ENCODE assay signal across 1 cellular context in the genomic region with DNA sequence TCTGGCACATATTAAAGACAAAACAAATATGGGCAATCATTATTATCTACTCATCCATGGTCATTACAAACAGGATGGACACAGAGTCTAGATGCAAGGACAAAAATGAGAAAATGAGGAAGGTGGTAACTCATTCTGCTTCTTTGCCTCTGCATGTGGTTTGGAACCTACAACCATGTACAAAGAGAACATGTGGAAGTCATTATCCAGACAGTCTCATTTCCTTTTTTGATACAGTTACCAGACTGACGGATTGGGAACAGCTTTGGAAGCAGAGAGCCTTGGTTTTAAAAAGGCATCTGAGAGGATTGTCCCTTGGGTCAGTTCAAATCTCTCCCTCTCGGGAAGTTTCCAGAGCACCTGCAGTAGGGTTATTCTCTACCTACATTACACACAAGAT.
TF ChIP-seq lines count a peak whose summit lies in the region.

No MANE protein-coding gene starts in this region.

TF ChIP-seq in GM23338, 12 proteins besides CTCF, POLR2A, EP300 and RAD21 (continued from another document):
- TF ChIP-seq, protein P1, sequence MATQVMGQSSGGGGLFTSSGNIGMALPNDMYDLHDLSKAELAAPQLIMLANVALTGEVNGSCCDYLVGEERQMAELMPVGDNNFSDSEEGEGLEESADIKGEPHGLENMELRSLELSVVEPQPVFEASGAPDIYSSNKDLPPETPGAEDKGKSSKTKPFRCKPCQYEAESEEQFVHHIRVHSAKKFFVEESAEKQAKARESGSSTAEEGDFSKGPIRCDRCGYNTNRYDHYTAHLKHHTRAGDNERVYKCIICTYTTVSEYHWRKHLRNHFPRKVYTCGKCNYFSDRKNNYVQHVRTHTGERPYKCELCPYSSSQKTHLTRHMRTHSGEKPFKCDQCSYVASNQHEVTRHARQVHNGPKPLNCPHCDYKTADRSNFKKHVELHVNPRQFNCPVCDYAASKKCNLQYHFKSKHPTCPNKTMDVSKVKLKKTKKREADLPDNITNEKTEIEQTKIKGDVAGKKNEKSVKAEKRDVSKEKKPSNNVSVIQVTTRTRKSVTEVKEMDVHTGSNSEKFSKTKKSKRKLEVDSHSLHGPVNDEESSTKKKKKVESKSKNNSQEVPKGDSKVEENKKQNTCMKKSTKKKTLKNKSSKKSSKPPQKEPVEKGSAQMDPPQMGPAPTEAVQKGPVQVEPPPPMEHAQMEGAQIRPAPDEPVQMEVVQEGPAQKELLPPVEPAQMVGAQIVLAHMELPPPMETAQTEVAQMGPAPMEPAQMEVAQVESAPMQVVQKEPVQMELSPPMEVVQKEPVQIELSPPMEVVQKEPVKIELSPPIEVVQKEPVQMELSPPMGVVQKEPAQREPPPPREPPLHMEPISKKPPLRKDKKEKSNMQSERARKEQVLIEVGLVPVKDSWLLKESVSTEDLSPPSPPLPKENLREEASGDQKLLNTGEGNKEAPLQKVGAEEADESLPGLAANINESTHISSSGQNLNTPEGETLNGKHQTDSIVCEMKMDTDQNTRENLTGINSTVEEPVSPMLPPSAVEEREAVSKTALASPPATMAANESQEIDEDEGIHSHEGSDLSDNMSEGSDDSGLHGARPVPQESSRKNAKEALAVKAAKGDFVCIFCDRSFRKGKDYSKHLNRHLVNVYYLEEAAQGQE (IDR thresholded peaks at IDR 0.05; ENCODE audit: unreplicated experiment): no peak
- TF ChIP-seq JUNB (IDR thresholded peaks at IDR 0.05; ENCODE audit: unreplicated experiment) (no peak), NANOG (IDR thresholded peaks at IDR 0.05; ENCODE audit: borderline replicate concordance) (no peak)
- TF ChIP-seq, protein P2, sequence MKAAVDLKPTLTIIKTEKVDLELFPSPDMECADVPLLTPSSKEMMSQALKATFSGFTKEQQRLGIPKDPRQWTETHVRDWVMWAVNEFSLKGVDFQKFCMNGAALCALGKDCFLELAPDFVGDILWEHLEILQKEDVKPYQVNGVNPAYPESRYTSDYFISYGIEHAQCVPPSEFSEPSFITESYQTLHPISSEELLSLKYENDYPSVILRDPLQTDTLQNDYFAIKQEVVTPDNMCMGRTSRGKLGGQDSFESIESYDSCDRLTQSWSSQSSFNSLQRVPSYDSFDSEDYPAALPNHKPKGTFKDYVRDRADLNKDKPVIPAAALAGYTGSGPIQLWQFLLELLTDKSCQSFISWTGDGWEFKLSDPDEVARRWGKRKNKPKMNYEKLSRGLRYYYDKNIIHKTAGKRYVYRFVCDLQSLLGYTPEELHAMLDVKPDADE (IDR thresholded peaks at IDR 0.05): no peak
